In the genomic region with DNA sequence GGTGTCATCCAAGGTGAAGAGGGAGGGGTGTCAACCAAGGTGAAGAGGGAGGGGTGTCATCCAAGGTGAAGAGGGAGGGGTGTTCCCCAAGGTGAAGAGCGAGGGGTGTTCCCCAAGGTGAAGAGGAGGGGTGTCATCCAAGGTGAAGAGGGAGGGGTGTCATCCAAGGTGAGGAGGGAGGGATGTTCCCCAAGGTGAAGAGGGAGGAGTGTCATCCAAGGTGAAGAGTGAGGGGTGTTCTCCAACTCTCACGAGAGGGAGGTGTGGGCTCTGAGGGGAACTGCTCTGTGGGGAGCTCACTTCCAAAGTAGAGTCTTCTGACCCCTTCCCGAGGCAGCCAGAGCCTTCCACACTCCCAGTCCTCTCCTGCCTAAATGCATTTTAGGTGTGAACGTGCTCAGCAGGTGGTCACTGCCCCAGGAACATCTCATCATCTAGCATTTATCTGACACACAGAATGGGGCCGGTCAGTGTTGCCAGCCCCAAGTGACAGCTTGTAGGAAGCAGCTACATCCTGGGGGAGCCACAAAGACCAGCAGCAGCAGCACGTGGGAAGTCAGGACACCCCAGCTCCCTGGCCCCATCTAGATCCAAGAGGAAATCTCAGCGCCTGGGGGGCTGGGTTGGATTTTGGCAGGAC, we compare ENCODE assay signal across 34 cellular contexts.
"Had no signal": no experiment of that assay in that cellular context is flagged by ENCODE, and none has a peak within 500 bp of the region (broad histone marks: within the 10 kb centered on the region; RNA-seq: fewer than 3 reads in every experiment).

No MANE protein-coding gene starts in this region.

- H3K4me3 Mint-ChIP-seq: activated B cell treated with CpG ODN at 0.5 μM for 24 hours; activated CD8-positive, alpha-beta T cell treated with anti-CD3 and anti-CD28 coated beads, Interleukin-2, amount 10 ng/mL, durations not matched to agents 7 days and 5 days; activated naive CD4-positive, alpha-beta T cell treated with anti-CD3 and anti-CD28 coated beads, Interleukin-2, amount 10 ng/mL, durations not matched to agents 7 days and 5 days; activated naive CD8-positive, alpha-beta T cell; activated naive CD8-positive, alpha-beta T cell treated with anti-CD3 and anti-CD28 coated beads, Interleukin-2, amount 50 U/mL, for 24 hours; brain had no signal

- H3K4me2 ChIP-seq: KMS-11, PC-9 had no signal

- H3K36me3 Mint-ChIP-seq: activated naive CD4-positive, alpha-beta T cell treated with anti-CD3 and anti-CD28 coated beads, Interleukin-2, amount 10 ng/mL, durations not matched to agents 7 days and 5 days; activated naive CD8-positive, alpha-beta T cell; brain had no signal

- H3K9ac ChIP-seq: KMS-11 had no signal

- H3K4me1 Mint-ChIP-seq: activated B cell treated with CpG ODN at 0.5 μM for 24 hours; activated naive CD4-positive, alpha-beta T cell treated with anti-CD3 and anti-CD28 coated beads, Interleukin-2, amount 10 ng/mL, durations not matched to agents 7 days and 5 days; activated naive CD8-positive, alpha-beta T cell treated with anti-CD3 and anti-CD28 coated beads, Interleukin-2, amount 50 U/mL, for 24 hours; brain had no signal

- H2AFZ ChIP-seq: PC-9 had no signal

- H3K27ac ChIP-seq: KMS-11, PC-9, RWPE1, VCaP had no signal

- H3K27ac Mint-ChIP-seq: activated B cell treated with CpG ODN at 0.5 μM for 24 hours; activated CD8-positive, alpha-beta T cell treated with anti-CD3 and anti-CD28 coated beads, Interleukin-2, amount 10 ng/mL, durations not matched to agents 7 days and 5 days; activated naive CD4-positive, alpha-beta T cell treated with anti-CD3 and anti-CD28 coated beads, Interleukin-2, amount 10 ng/mL, durations not matched to agents 7 days and 5 days; activated naive CD8-positive, alpha-beta T cell; activated naive CD8-positive, alpha-beta T cell treated with anti-CD3 and anti-CD28 coated beads, Interleukin-2, amount 50 U/mL, for 24 hours; brain had no signal

- H3K27me3 Mint-ChIP-seq: activated B cell treated with CpG ODN at 0.5 μM for 24 hours; activated naive CD4-positive, alpha-beta T cell treated with anti-CD3 and anti-CD28 coated beads, Interleukin-2, amount 10 ng/mL, durations not matched to agents 7 days and 5 days; activated naive CD8-positive, alpha-beta T cell treated with anti-CD3 and anti-CD28 coated beads, Interleukin-2, amount 50 U/mL, for 24 hours had no signal

- H3K4me3 ChIP-seq: PC-9 had no signal

- ATAC-seq: activated CD8-positive, alpha-beta T cell treated with anti-CD3 and anti-CD28 coated beads, Interleukin-2, amount 10 ng/mL, durations not matched to agents 7 days and 5 days; activated naive CD8-positive, alpha-beta T cell treated with anti-CD3 and anti-CD28 coated beads, Interleukin-2, amount 50 U/mL, for 24 hours; Right ventricle myocardium inferior had no signal

- DNase-seq: activated B cell treated with CpG ODN at 0.5 μM for 24 hours; activated CD4-positive, alpha-beta T cell treated with anti-CD3 and anti-CD28 coated beads for 4 hours; activated CD4-positive, CD25-positive, alpha-beta regulatory T cell treated with anti-CD3 and anti-CD28 coated beads, Interleukin-2, amount 50 U/mL, for 72 hours; activated CD8-positive, alpha-beta memory T cell treated with anti-CD3 and anti-CD28 coated beads, Interleukin-2, amount 50 U/mL, for 48 hours; activated CD8-positive, alpha-beta T cell treated with anti-CD3 and anti-CD28 coated beads, Interleukin-2, amount 10 ng/mL, durations not matched to agents 7 days and 5 days; activated effector memory CD4-positive, alpha-beta T cell treated with Interleukin-2 at 50 U/mL for 16 hours; activated naive CD4-positive, alpha-beta T cell treated with anti-CD3 and anti-CD28 coated beads, Interleukin-2, amount 10 ng/mL, durations not matched to agents 7 days and 5 days; activated naive CD8-positive, alpha-beta T cell treated with anti-CD3 and anti-CD28 coated beads, Interleukin-2, amount 50 U/mL, for 24 hours; activated T-cell treated with anti-CD3 and anti-CD28 coated beads, Interleukin-2, amount 50 U/mL, for 48 hours; anterior cingulate cortex; central memory CD4-positive, alpha-beta T cell; MM.1S; MV-4-11; NCI-H1092; NCI-H1436 treated with DMSO at 0.1 percent for 48 hours; NCI-H1694 treated with DMSO at 0.1 percent for 48 hours; NCI-H2029 treated with DMSO at 0.1 percent for 48 hours; NCI-H2107; NCI-H2171; NCI-H510A; NCI-H526; NCI-H748 treated with DMSO at 0.1 percent for 48 hours; NK-92 treated with Interleukin-12 subunit alpha and Interleukin-12 subunit beta, amount 100 ng/mL, for 24 hours; PC-9; SW 1271; T-helper 1 cell; T-helper 2 cell; T-helper 9 cell had no signal

- H3K9me3 Mint-ChIP-seq: activated B cell treated with CpG ODN at 0.5 μM for 24 hours; activated naive CD8-positive, alpha-beta T cell treated with anti-CD3 and anti-CD28 coated beads, Interleukin-2, amount 50 U/mL, for 24 hours had no signal
